ENCODE assay signal across 1 cellular context in the genomic region with DNA sequence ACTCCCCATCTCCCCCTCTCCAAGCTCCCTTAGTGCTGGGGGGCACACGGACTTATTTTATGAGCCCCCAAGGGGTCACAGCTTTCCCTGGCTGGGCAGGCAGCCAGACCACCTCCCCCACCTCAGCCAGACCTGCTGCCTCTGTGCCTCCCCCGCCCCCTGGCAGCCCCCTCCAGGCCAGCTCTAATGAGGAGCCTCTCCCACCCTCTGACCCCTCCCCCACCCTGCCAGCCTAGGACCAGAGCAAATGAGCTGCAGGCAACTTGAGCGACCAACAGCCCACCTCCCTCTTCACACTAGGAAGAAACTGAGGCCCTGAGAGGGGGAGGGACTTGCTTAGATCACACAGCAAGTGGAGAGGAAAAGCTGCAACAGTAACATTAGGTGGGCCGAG.
TF ChIP-seq lines count a peak whose summit lies in the region.

No MANE protein-coding gene starts in this region.

TF ChIP-seq in GM23338, 12 proteins besides CTCF, POLR2A, EP300 and RAD21:
- TF ChIP-seq ZNF114 (CRISPR knock-in tag; IDR thresholded peaks at IDR 0.05) (no peak), NANOG (IDR thresholded peaks at IDR 0.05; ENCODE audit: borderline replicate concordance) (no peak), ZNF462 (CRISPR knock-in tag; IDR thresholded peaks at IDR 0.05) (no peak), ETS1 (IDR thresholded peaks at IDR 0.05) (no peak), POLR2AphosphoS5 (IDR thresholded peaks at IDR 0.05; ENCODE audit: low read depth) (no peak), JUNB (IDR thresholded peaks at IDR 0.05; ENCODE audit: unreplicated experiment) (no peak), EZH2phosphoT487 (IDR thresholded peaks at IDR 0.05; ENCODE audit: unreplicated experiment) (no peak), EZH2 (IDR thresholded peaks at IDR 0.05; ENCODE audit: low read depth, unreplicated experiment) (no peak), CREB1 (CRISPR knock-in tag; IDR thresholded peaks at IDR 0.05; ENCODE audit: low read depth) (no peak), REST (IDR thresholded peaks at IDR 0.05; ENCODE audit: unreplicated experiment) (no peak), STAT1 (IDR thresholded peaks at IDR 0.05; ENCODE audit: unreplicated experiment) (no peak), ZNF331 (CRISPR knock-in tag; IDR thresholded peaks at IDR 0.05; ENCODE audit: low read depth) (no peak)
